Comparison of ENCODE assay signal across 15 cellular contexts in genomic region chr17:77566566-77566965, GRCh38.
DNase-seq lines count a peak whose midpoint lies in the region; ATAC-seq and TF ChIP-seq lines count a peak whose summit lies in the region.
"Had no signal": no experiment of that assay in that cellular context is flagged by ENCODE, and none has a peak within 500 bp of the region (broad histone marks: within the 10 kb centered on the region; RNA-seq: fewer than 3 reads in every experiment).

No MANE protein-coding gene starts in this region.

- no peak overlapping the region for H3K27ac Mint-ChIP-seq in Calu3 (ENCODE audit: unreplicated experiment)
- H3K27ac Mint-ChIP-seq in activated T-helper 2 cell treated with anti-CD3 and anti-CD28 coated beads, Interferon-gamma antibody, Interleukin-2, Interleukin-4, amounts not matched to agents 10 μg/mL and 5 μg/mL and 100 μg/mL, durations not matched to agents 14 hours and 24 hours and 36 hours: no peak overlapping the region
- H3K27ac Mint-ChIP-seq: B cell, GM23338 had no signal

- intact Hi-C loops in posterior vena cava (cut with DNase I) (no loop called here), Calu3 (cut with micrococcal nuclease; ENCODE audit: unreplicated experiment) (no loop called here), stomach (cut with DNase I; ENCODE audit: low total_unique reads) (no loop called here)
- intact Hi-C loops in activated T-helper 2 cell treated with anti-CD3 and anti-CD28 coated beads, Interferon-gamma antibody, Interleukin-2, Interleukin-4, amounts not matched to agents 10 μg/mL and 5 μg/mL and 100 μg/mL, durations not matched to agents 14 hours and 24 hours and 36 hours (cut with micrococcal nuclease): no loop called here

- TF ChIP-seq POLR2A in stomach (IDR thresholded peaks at IDR 0.05): no peak

- H3K4me3 Mint-ChIP-seq in Calu3 (ENCODE audit: low read depth, unreplicated experiment): no peak overlapping the region
- H3K4me3 Mint-ChIP-seq in activated T-helper 2 cell treated with anti-CD3 and anti-CD28 coated beads, Interferon-gamma antibody, Interleukin-2, Interleukin-4, amounts not matched to agents 10 μg/mL and 5 μg/mL and 100 μg/mL, durations not matched to agents 14 hours and 24 hours and 36 hours (ENCODE audit: low read depth): no peak overlapping the region
- H3K4me3 Mint-ChIP-seq: B cell; CD14-positive monocyte; CD8-positive, alpha-beta memory T cell; GM23338 had no signal

- H3K36me3 Mint-ChIP-seq in Calu3 (ENCODE audit: insufficient read depth, unreplicated experiment): no peaks in the 10 kb centered on the region
- H3K36me3 Mint-ChIP-seq in activated T-helper 2 cell treated with anti-CD3 and anti-CD28 coated beads, Interferon-gamma antibody, Interleukin-2, Interleukin-4, amounts not matched to agents 10 μg/mL and 5 μg/mL and 100 μg/mL, durations not matched to agents 14 hours and 24 hours and 36 hours (ENCODE audit: low read depth): no peaks in the 10 kb centered on the region
- H3K36me3 Mint-ChIP-seq: CD14-positive monocyte; CD8-positive, alpha-beta memory T cell had no signal

- H3K4me3 ChIP-seq in BLaER1 (no peak overlapping the region), stomach (no peak overlapping the region)
- H3K4me3 ChIP-seq: GM12878, GM23338 had no signal

- H3K4me1 Mint-ChIP-seq in Calu3 (ENCODE audit: low read depth, unreplicated experiment): no peaks in the 10 kb centered on the region
- peaks cover 3% of the 10 kb centered on the region for H3K4me1 Mint-ChIP-seq in activated T-helper 2 cell treated with anti-CD3 and anti-CD28 coated beads, Interferon-gamma antibody, Interleukin-2, Interleukin-4, amounts not matched to agents 10 μg/mL and 5 μg/mL and 100 μg/mL, durations not matched to agents 14 hours and 24 hours and 36 hours (ENCODE audit: low read depth)

- peak overlapping the region; percentile 69; the same call in 1 of the 2 replicates for H3K27ac ChIP-seq in BLaER1
- H3K27ac ChIP-seq in stomach: no peak overlapping the region
- H3K27ac ChIP-seq: HL-60 had no signal

- no TSS peak for BruUV-seq in Calu3 (replicated peaks; lab: Mats Ljungman, UMichigan)

- TF ChIP-seq CTCF in Calu3 (IDR thresholded peaks at IDR 0.05; ENCODE audit: unreplicated experiment): no peak
- TF ChIP-seq CTCF in stomach (IDR thresholded peaks at IDR 0.05): no peak

- no peak for TF ChIP-seq EP300 in stomach (IDR thresholded peaks at IDR 0.05)

- H3K9me3 Mint-ChIP-seq in Calu3 (ENCODE audit: low read depth, unreplicated experiment): no peaks in the 10 kb centered on the region
- H3K9me3 Mint-ChIP-seq in activated T-helper 2 cell treated with anti-CD3 and anti-CD28 coated beads, Interferon-gamma antibody, Interleukin-2, Interleukin-4, amounts not matched to agents 10 μg/mL and 5 μg/mL and 100 μg/mL, durations not matched to agents 14 hours and 24 hours and 36 hours: no peaks in the 10 kb centered on the region
- H3K9me3 Mint-ChIP-seq: CD8-positive, alpha-beta memory T cell had no signal

- DNase-seq in D341Med (ENCODE audit: low spot score): peak; percentile 31
- DNase-seq in posterior vena cava (ENCODE audit: low spot score): peak; percentile 46
- no peak for DNase-seq in Calu3
- DNase-seq in stomach: no peak
- no peak for DNase-seq in activated T-helper 2 cell treated with anti-CD3 and anti-CD28 coated beads, Interferon-gamma antibody, Interleukin-2, Interleukin-4, amounts not matched to agents 10 μg/mL and 5 μg/mL and 100 μg/mL, durations not matched to agents 14 hours and 24 hours and 36 hours (ENCODE audit: low spot score)
- DNase-seq: CD8-positive, alpha-beta memory T cell; DMS79; H7 had no signal

- no peak overlapping the region for H3K9ac ChIP-seq in BLaER1

- ATAC-seq in esophagus mucosa: peak; percentile 22
- ATAC-seq: GM12878, GM23338 had no signal

- no peaks in the 10 kb centered on the region for H3K27me3 ChIP-seq in BLaER1
- peaks cover 0 to 19% (median 12%) of the 10 kb centered on the region in 3 donors for H3K27me3 ChIP-seq in stomach

- peaks cover 86% of the 10 kb centered on the region for H3K27me3 Mint-ChIP-seq in Calu3 (ENCODE audit: unreplicated experiment)
- H3K27me3 Mint-ChIP-seq in activated T-helper 2 cell treated with anti-CD3 and anti-CD28 coated beads, Interferon-gamma antibody, Interleukin-2, Interleukin-4, amounts not matched to agents 10 μg/mL and 5 μg/mL and 100 μg/mL, durations not matched to agents 14 hours and 24 hours and 36 hours (ENCODE audit: low read depth): peaks cover 11% of the 10 kb centered on the region

- peak overlapping the region; percentile 74 for H3K4me2 ChIP-seq in BLaER1
- H3K4me2 ChIP-seq: GM23338 had no signal

- H3K4me1 ChIP-seq in BLaER1 (peaks cover 73% of the 10 kb centered on the region), stomach (peaks cover 4 to 9% (median 5%) of the 10 kb centered on the region in 4 donors)

- no peaks in the 10 kb centered on the region for H4K20me1 ChIP-seq in BLaER1

- CTCF ChIA-PET in Calu3 (lab: Charles Lee): no interaction called here

- H3K36me3 ChIP-seq in BLaER1 (peaks cover 21% of the 10 kb centered on the region; the same call in 1 of the 2 replicates), stomach (no peaks in the 10 kb centered on the region)

- WGBS in stomach, 5 donors: 91 to 98% (median 94%) methylated on average over 9 of the region's 9 CpGs

- H3K9me3 ChIP-seq in BLaER1: no peaks in the 10 kb centered on the region; the same call in 1 of the 2 replicates
- no peaks in the 10 kb centered on the region for H3K9me3 ChIP-seq in stomach

Comparison
In these comparisons a context has a peak if more than half of its experiments do, and no peak if none do; other contexts are left out.
1. DNase-seq: peak in D341Med (single experiment) and posterior vena cava (single experiment); none in Calu3 (single experiment), stomach (single experiment) and activated T-helper 2 cell treated with anti-CD3 and anti-CD28 coated beads, Interferon-gamma antibody, Interleukin-2, Interleukin-4, amounts not matched to agents 10 μg/mL and 5 μg/mL and 100 μg/mL, durations not matched to agents 14 hours and 24 hours and 36 hours (single experiment).